In the genomic region with DNA sequence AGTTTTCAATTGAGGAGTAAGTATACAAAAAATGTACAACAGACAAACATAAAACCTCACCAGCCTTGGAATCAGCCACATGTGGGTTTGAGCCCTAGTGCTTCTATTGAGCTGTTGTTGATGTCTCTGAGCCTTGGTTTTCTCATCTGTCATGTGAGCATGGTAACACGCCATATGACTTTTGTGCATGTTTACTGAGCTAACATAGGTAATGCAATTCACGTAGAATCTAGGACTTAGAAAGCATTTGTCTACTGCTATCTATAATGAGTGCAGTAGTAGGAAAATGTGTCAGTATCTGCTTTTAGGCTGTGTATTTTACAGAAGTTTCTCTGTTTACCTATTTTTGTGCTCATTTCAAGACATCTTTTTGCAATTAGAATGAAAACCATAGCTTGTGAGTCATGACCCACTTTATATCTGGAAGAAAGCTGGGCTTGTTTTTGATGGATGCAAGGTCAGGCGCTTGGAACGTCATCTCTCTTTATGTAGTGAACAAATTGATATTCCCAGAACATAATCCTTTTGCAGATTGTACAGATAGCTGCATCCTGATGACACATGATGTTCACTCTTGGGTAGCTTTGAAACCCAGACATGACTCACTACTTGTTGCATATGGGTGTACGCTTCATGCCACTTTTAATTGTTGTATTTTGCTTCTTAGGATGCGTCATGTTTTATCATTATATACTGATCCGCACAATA, we compare ENCODE assay signal across 12 cellular contexts.
DNase-seq lines count a peak whose midpoint lies in the region; ATAC-seq and TF ChIP-seq lines count a peak whose summit lies in the region.
"Had no signal": no experiment of that assay in that cellular context is flagged by ENCODE, and none has a peak within 500 bp of the region (broad histone marks: within the 10 kb centered on the region; RNA-seq: fewer than 3 reads in every experiment).

No MANE protein-coding gene starts in this region.

- no peaks in the 10 kb centered on the region for H3F3A ChIP-seq in GM23338 (replicated peaks; ENCODE audit: low read depth)

- peak overlapping the region; percentile 15 for H3K27ac Mint-ChIP-seq in activated T-helper 17 cell treated with anti-CD3 and anti-CD28 coated beads, Interleukin-2, amount 50 U/mL, for 72 hours
- no peak overlapping the region for H3K27ac Mint-ChIP-seq in GM23338

- TF ChIP-seq CTCF in GM23338 (conservative IDR thresholded peaks at IDR 0.05; ENCODE audit: low read depth in 2 of 2) = no peak

- 0 out of 2 replicates have a peak, but pooled peaks cover 6% of the 10 kb centered on the region for H3K4me1 ChIP-seq in GM23338 (ENCODE audit: insufficient read depth)

- H3K9me2 ChIP-seq in GM23338 (ENCODE audit: insufficient read depth) = no peaks in the 10 kb centered on the region

- ATAC-seq in activated T-helper 17 cell treated with anti-CD3 and anti-CD28 coated beads, Interleukin-2, amount 50 U/mL, for 72 hours (replicated peaks) = peak; percentile 43
- no peak for ATAC-seq in GM19397 (IDR thresholded peaks at IDR 0.05; ENCODE audit: unreplicated experiment)
- no peak for ATAC-seq in GM23338
- ATAC-seq: stimulated activated naive CD8-positive, alpha-beta T cell treated with anti-CD3 and anti-CD28 coated beads, Interleukin-15, Interleukin-2, amounts not matched to agents 100 U/mL and 50 U/mL, for 24 hours had no signal

- no peak overlapping the region for H3K4me3 Mint-ChIP-seq in activated T-helper 17 cell treated with anti-CD3 and anti-CD28 coated beads, Interleukin-2, amount 50 U/mL, for 72 hours
- no peak overlapping the region for H3K4me3 Mint-ChIP-seq in GM23338

- H3K27ac ChIP-seq in GM23338 (ENCODE audit: low read depth) = no peak overlapping the region

- H4K20me1 ChIP-seq in GM23338 (replicated peaks; ENCODE audit: insufficient read depth) = no peaks in the 10 kb centered on the region

- DNase-seq in A172 (ENCODE audit: low spot score) (peak; percentile 98), ELR (ENCODE audit: low read depth) (peak; percentile 8), iris pigment epithelial cell (ENCODE audit: low read depth) (peak; percentile 100), KG1 (lab: John Stamatoyannopoulos, UW) (no peak), H7 (no peak), GM23338 (ENCODE audit: low spot score) (no peak)
- DNase-seq: activated CD8-positive, alpha-beta memory T cell treated with anti-CD3 and anti-CD28 coated beads, Interleukin-2, amount 50 U/mL, for 48 hours; effector CD4-positive, alpha-beta T cell; small intestine; stimulated activated naive CD8-positive, alpha-beta T cell treated with anti-CD3 and anti-CD28 coated beads, Interleukin-15, Interleukin-2, amounts not matched to agents 100 U/mL and 50 U/mL, for 24 hours had no signal

- H3K27me3 ChIP-seq in H7 (ENCODE audit: control insufficient read depth, insufficient read depth, low read length) (no peaks in the 10 kb centered on the region), GM23338 (ENCODE audit: insufficient read depth) (no peaks in the 10 kb centered on the region)

- H3K36me3 ChIP-seq in H7 (replicated peaks; ENCODE audit: control insufficient read depth, insufficient read depth, low read length) (no peaks in the 10 kb centered on the region), GM23338 (ENCODE audit: insufficient read depth) (no peaks in the 10 kb centered on the region)

- H3K4me3 ChIP-seq in H7 (ENCODE audit: insufficient read depth, low read depth, low read length) (no peak overlapping the region), GM23338 (no peak overlapping the region)

- H3K79me2 ChIP-seq in GM23338 (replicated peaks; ENCODE audit: insufficient read depth) = no peaks in the 10 kb centered on the region

- no peak overlapping the region for H2AFZ ChIP-seq in GM23338

- H3K9me3 Mint-ChIP-seq in activated T-helper 17 cell treated with anti-CD3 and anti-CD28 coated beads, Interleukin-2, amount 50 U/mL, for 72 hours = no peaks in the 10 kb centered on the region
- no peaks in the 10 kb centered on the region for H3K9me3 Mint-ChIP-seq in GM23338

- H3K4me1 Mint-ChIP-seq in activated T-helper 17 cell treated with anti-CD3 and anti-CD28 coated beads, Interleukin-2, amount 50 U/mL, for 72 hours = peaks cover 34% of the 10 kb centered on the region
- peaks cover 4% of the 10 kb centered on the region for H3K4me1 Mint-ChIP-seq in GM23338

- no peak overlapping the region for H3K4me2 ChIP-seq in GM23338

- H3K36me3 Mint-ChIP-seq in activated T-helper 17 cell treated with anti-CD3 and anti-CD28 coated beads, Interleukin-2, amount 50 U/mL, for 72 hours (ENCODE audit: low read depth) = peaks cover 21% of the 10 kb centered on the region
- H3K36me3 Mint-ChIP-seq in GM23338 (ENCODE audit: low read depth) = no peaks in the 10 kb centered on the region

- H3K27me3 Mint-ChIP-seq in activated T-helper 17 cell treated with anti-CD3 and anti-CD28 coated beads, Interleukin-2, amount 50 U/mL, for 72 hours = no peaks in the 10 kb centered on the region
- H3K27me3 Mint-ChIP-seq in GM23338 (ENCODE audit: insufficient read depth, low read depth, poor library complexity) = peaks cover 4% of the 10 kb centered on the region

TF ChIP-seq in GM23338, 12 proteins besides CTCF, POLR2A, EP300 and RAD21 (continues in another document):
- TF ChIP-seq, protein P1, sequence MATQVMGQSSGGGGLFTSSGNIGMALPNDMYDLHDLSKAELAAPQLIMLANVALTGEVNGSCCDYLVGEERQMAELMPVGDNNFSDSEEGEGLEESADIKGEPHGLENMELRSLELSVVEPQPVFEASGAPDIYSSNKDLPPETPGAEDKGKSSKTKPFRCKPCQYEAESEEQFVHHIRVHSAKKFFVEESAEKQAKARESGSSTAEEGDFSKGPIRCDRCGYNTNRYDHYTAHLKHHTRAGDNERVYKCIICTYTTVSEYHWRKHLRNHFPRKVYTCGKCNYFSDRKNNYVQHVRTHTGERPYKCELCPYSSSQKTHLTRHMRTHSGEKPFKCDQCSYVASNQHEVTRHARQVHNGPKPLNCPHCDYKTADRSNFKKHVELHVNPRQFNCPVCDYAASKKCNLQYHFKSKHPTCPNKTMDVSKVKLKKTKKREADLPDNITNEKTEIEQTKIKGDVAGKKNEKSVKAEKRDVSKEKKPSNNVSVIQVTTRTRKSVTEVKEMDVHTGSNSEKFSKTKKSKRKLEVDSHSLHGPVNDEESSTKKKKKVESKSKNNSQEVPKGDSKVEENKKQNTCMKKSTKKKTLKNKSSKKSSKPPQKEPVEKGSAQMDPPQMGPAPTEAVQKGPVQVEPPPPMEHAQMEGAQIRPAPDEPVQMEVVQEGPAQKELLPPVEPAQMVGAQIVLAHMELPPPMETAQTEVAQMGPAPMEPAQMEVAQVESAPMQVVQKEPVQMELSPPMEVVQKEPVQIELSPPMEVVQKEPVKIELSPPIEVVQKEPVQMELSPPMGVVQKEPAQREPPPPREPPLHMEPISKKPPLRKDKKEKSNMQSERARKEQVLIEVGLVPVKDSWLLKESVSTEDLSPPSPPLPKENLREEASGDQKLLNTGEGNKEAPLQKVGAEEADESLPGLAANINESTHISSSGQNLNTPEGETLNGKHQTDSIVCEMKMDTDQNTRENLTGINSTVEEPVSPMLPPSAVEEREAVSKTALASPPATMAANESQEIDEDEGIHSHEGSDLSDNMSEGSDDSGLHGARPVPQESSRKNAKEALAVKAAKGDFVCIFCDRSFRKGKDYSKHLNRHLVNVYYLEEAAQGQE (IDR thresholded peaks at IDR 0.05; ENCODE audit: unreplicated experiment) = no peak
- TF ChIP-seq STAT1 (IDR thresholded peaks at IDR 0.05; ENCODE audit: unreplicated experiment) (no peak), ZNF114 (CRISPR knock-in tag; IDR thresholded peaks at IDR 0.05) (no peak), ZNF331 (CRISPR knock-in tag; IDR thresholded peaks at IDR 0.05; ENCODE audit: low read depth) (no peak), JUNB (IDR thresholded peaks at IDR 0.05; ENCODE audit: unreplicated experiment) (no peak), POLR2AphosphoS5 (IDR thresholded peaks at IDR 0.05; ENCODE audit: low read depth) (no peak), ETS1 (IDR thresholded peaks at IDR 0.05) (no peak), EZH2 (IDR thresholded peaks at IDR 0.05; ENCODE audit: low read depth, unreplicated experiment) (no peak)

Comparison
In these comparisons a context has a peak if more than half of its experiments do, and no peak if none do; other contexts are left out.
1. DNase-seq: peak in A172 (single experiment), ELR (single experiment) and iris pigment epithelial cell (single experiment); none in KG1 (single experiment), H7 (single experiment) and GM23338 (single experiment).